Comparison of ENCODE assay signal across 2 cellular contexts in the genomic region with DNA sequence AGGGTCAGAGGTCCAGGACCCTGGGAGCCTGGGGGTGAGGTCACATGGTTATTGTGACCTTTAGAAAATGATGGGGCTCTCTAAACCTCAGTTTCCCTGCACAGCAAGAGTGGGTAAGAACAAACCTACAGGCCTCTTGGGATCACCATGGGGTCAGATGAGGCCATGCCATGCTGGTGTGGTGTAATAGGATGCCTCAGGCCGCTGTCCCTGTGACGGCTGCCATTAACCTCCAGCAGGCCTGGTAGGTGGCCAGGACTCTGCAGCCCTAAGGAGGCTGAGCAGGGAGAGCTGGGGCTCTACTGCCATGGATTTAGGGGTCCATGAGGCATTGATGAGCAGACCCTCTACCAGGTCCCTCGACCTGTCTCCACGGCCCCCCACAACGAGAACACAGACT.
TF ChIP-seq lines count a peak whose summit lies in the region.

No MANE protein-coding gene starts in this region.

TF ChIP-seq in SK-N-SH, 30 proteins besides CTCF, POLR2A, EP300 and RAD21 (continued from another document):
- TF ChIP-seq, protein P1, sequence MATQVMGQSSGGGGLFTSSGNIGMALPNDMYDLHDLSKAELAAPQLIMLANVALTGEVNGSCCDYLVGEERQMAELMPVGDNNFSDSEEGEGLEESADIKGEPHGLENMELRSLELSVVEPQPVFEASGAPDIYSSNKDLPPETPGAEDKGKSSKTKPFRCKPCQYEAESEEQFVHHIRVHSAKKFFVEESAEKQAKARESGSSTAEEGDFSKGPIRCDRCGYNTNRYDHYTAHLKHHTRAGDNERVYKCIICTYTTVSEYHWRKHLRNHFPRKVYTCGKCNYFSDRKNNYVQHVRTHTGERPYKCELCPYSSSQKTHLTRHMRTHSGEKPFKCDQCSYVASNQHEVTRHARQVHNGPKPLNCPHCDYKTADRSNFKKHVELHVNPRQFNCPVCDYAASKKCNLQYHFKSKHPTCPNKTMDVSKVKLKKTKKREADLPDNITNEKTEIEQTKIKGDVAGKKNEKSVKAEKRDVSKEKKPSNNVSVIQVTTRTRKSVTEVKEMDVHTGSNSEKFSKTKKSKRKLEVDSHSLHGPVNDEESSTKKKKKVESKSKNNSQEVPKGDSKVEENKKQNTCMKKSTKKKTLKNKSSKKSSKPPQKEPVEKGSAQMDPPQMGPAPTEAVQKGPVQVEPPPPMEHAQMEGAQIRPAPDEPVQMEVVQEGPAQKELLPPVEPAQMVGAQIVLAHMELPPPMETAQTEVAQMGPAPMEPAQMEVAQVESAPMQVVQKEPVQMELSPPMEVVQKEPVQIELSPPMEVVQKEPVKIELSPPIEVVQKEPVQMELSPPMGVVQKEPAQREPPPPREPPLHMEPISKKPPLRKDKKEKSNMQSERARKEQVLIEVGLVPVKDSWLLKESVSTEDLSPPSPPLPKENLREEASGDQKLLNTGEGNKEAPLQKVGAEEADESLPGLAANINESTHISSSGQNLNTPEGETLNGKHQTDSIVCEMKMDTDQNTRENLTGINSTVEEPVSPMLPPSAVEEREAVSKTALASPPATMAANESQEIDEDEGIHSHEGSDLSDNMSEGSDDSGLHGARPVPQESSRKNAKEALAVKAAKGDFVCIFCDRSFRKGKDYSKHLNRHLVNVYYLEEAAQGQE (IDR thresholded peaks at IDR 0.05; ENCODE audit: low read depth, low read length), result no peak
- TF ChIP-seq MAX (IDR thresholded peaks at IDR 0.05; ENCODE audit: low read depth), result no peak
- TF ChIP-seq FOXM1 (IDR thresholded peaks at IDR 0.05; ENCODE audit: low read depth), result no peak
- no peak for TF ChIP-seq YY1 (IDR thresholded peaks at IDR 0.05; ENCODE audit: low read depth)

TF ChIP-seq in SK-N-SH treated with all-trans-retinoic acid at 6 μM for 48 hours, 23 proteins besides CTCF, POLR2A, EP300 and RAD21 (continued from another document):
- no peak for TF ChIP-seq CREB5 (CRISPR knock-in tag; IDR thresholded peaks at IDR 0.05; ENCODE audit: low read depth)
